10 cellular contexts compared by ENCODE assay signal in the genomic region with DNA sequence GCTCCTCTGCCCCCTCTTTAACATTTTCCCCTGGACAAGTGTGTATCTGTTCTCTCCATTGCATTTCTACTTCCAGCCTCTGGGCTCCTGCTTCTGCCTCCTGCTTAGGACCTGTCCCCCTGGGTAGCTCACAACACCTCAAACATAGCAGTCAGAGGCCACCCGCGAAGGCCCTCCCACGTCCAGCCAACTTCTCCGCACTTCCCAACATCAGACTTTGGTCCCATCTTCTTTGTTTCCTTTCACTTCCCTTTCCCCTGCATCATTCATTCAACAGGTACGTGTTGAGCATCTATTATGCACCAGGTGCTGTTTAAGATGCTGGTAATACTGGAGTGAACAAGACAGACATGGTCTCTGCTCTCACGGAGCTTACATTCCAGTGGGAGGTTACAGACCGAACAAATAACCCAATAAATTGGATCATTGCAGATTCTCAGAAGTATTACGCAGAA. TPM values are rescaled to one million over a fixed set of nuclear protein-coding genes. Genes with fewer than 3 reads are reported as not detected.
A peak's percentile ranks its signal among the peaks of the same experiment; 100 is the strongest.
DNase-seq lines count a peak whose midpoint lies in the region; ATAC-seq lines count a peak whose summit lies in the region.
"Had no signal": no experiment of that assay in that cellular context is flagged by ENCODE, and none has a peak within 500 bp of the region (broad histone marks: within the 10 kb centered on the region; RNA-seq: fewer than 3 reads in every experiment).

No MANE protein-coding gene starts in this region.

- H3K27ac Mint-ChIP-seq in activated CD4-positive, alpha-beta T cell treated with anti-CD3 and anti-CD28 coated beads, Interleukin-2, amount 10 ng/mL, durations not matched to agents 7 days and 5 days = peak overlapping the region; percentile 96
- H3K27ac Mint-ChIP-seq in activated CD8-positive, alpha-beta T cell treated with anti-CD3 and anti-CD28 coated beads, Interleukin-2, amount 10 ng/mL, durations not matched to agents 7 days and 5 days = peak overlapping the region; percentile 97
- H3K27ac Mint-ChIP-seq in stimulated activated naive CD8-positive, alpha-beta T cell treated with anti-CD3 and anti-CD28 coated beads, Interleukin-15, amount 100 ng/mL, for 72 hours = peak overlapping the region; percentile 74 to 88

- peak overlapping the region; percentile 91 for H3K4me3 ChIP-seq in iPS-20b (ENCODE audit: low read length)

- no peaks in the 10 kb centered on the region for H3K27me3 Mint-ChIP-seq in activated CD4-positive, alpha-beta T cell treated with anti-CD3 and anti-CD28 coated beads, Interleukin-2, amount 10 ng/mL, durations not matched to agents 7 days and 5 days
- H3K27me3 Mint-ChIP-seq in activated CD8-positive, alpha-beta T cell treated with anti-CD3 and anti-CD28 coated beads, Interleukin-2, amount 10 ng/mL, durations not matched to agents 7 days and 5 days (ENCODE audit: low read depth) = peaks cover 2% of the 10 kb centered on the region
- no peaks in the 10 kb centered on the region for H3K27me3 Mint-ChIP-seq in stimulated activated naive CD8-positive, alpha-beta T cell treated with anti-CD3 and anti-CD28 coated beads, Interleukin-15, amount 100 ng/mL, for 72 hours

- no peak for ATAC-seq in activated CD8-positive, alpha-beta T cell treated with anti-CD3 and anti-CD28 coated beads, Interleukin-2, amount 10 ng/mL, durations not matched to agents 7 days and 5 days
- no peak for ATAC-seq in stimulated activated naive CD8-positive, alpha-beta T cell treated with anti-CD3 and anti-CD28 coated beads, Interleukin-15, amount 100 ng/mL, for 72 hours
- no peak for ATAC-seq in HG03460 (IDR thresholded peaks at IDR 0.05; ENCODE audit: unreplicated experiment)

- H3K36me3 Mint-ChIP-seq in activated CD4-positive, alpha-beta T cell treated with anti-CD3 and anti-CD28 coated beads, Interleukin-2, amount 10 ng/mL, durations not matched to agents 7 days and 5 days (ENCODE audit: low read depth) = peaks cover 9% of the 10 kb centered on the region
- H3K36me3 Mint-ChIP-seq in activated CD8-positive, alpha-beta T cell treated with anti-CD3 and anti-CD28 coated beads, Interleukin-2, amount 10 ng/mL, durations not matched to agents 7 days and 5 days (ENCODE audit: low read depth) = peaks cover 24% of the 10 kb centered on the region

- no peak for DNase-seq in activated CD4-positive, alpha-beta T cell treated with anti-CD3 and anti-CD28 coated beads, Interleukin-2, amount 10 ng/mL, durations not matched to agents 7 days and 5 days
- DNase-seq in activated CD4-positive, alpha-beta T cell treated with anti-CD3 and anti-CD28 coated beads, Interleukin-2, amount 50 U/mL, for 1 hour = no peak
- DNase-seq in activated CD8-positive, alpha-beta T cell treated with anti-CD3 and anti-CD28 coated beads, Interleukin-2, amount 10 ng/mL, durations not matched to agents 7 days and 5 days = no peak
- DNase-seq in stimulated activated naive CD8-positive, alpha-beta T cell treated with anti-CD3 and anti-CD28 coated beads, Interleukin-15, amount 100 ng/mL, for 72 hours = no peak
- DNase-seq in NCI-H82 treated with DMSO at 0.1 percent for 48 hours (lab: John Stamatoyannopoulos, UW; ENCODE audit: unreplicated experiment) (no peak), superior temporal gyrus (ENCODE audit: extremely low spot score) (no peak)
- DNase-seq: tibial artery had no signal

- peaks cover 74% of the 10 kb centered on the region for H3K4me1 Mint-ChIP-seq in activated CD4-positive, alpha-beta T cell treated with anti-CD3 and anti-CD28 coated beads, Interleukin-2, amount 10 ng/mL, durations not matched to agents 7 days and 5 days
- peaks cover 82% of the 10 kb centered on the region for H3K4me1 Mint-ChIP-seq in activated CD8-positive, alpha-beta T cell treated with anti-CD3 and anti-CD28 coated beads, Interleukin-2, amount 10 ng/mL, durations not matched to agents 7 days and 5 days (ENCODE audit: low read depth)
- H3K4me1 Mint-ChIP-seq in stimulated activated naive CD8-positive, alpha-beta T cell treated with anti-CD3 and anti-CD28 coated beads, Interleukin-15, amount 100 ng/mL, for 72 hours = peaks cover 88% of the 10 kb centered on the region

- H3K36me3 ChIP-seq in iPS-20b (ENCODE audit: insufficient read depth, low read depth, low read length) = no peaks in the 10 kb centered on the region

- H3K27ac ChIP-seq in iPS-20b (ENCODE audit: low read length) = peak overlapping the region; percentile 16

- H3K27me3 ChIP-seq in iPS-20b (ENCODE audit: insufficient read depth, low read length) = no peaks in the 10 kb centered on the region
- H3K27me3 ChIP-seq: tibial artery had no signal

- H3K4me1 ChIP-seq in iPS-20b (ENCODE audit: insufficient read depth, low read length) = peaks cover 17% of the 10 kb centered on the region

- POLR2A ChIA-PET in activated CD4-positive, alpha-beta T cell treated with anti-CD3 and anti-CD28 coated beads, Interleukin-2, amount 10 ng/mL, durations not matched to agents 7 days and 5 days (lab: Charles Lee) = interaction anchor here (4.2 to 4.5 kb wide), 2 partner anchors 11 to 15 kb away, joined by 35 to 36 read pairs; no protein-coding TSS in a partner anchor
- POLR2A ChIA-PET in activated CD8-positive, alpha-beta T cell treated with anti-CD3 and anti-CD28 coated beads, Interleukin-2, amount 10 ng/mL, durations not matched to agents 7 days and 5 days (lab: Charles Lee) = interaction anchor here (0.8 to 20.8 kb wide), 5 partner anchors 9 to 78 kb away, joined by 3 to 1099 read pairs (median 6); a partner anchor contains a TSS

- peak overlapping the region; percentile 97 for H3K4me3 Mint-ChIP-seq in activated CD4-positive, alpha-beta T cell treated with anti-CD3 and anti-CD28 coated beads, Interleukin-2, amount 10 ng/mL, durations not matched to agents 7 days and 5 days
- peak overlapping the region; percentile 88 for H3K4me3 Mint-ChIP-seq in activated CD8-positive, alpha-beta T cell treated with anti-CD3 and anti-CD28 coated beads, Interleukin-2, amount 10 ng/mL, durations not matched to agents 7 days and 5 days
- H3K4me3 Mint-ChIP-seq in stimulated activated naive CD8-positive, alpha-beta T cell treated with anti-CD3 and anti-CD28 coated beads, Interleukin-15, amount 100 ng/mL, for 72 hours = peak overlapping the region; percentile 82 to 85

- no peaks in the 10 kb centered on the region for H3K9me3 Mint-ChIP-seq in activated CD4-positive, alpha-beta T cell treated with anti-CD3 and anti-CD28 coated beads, Interleukin-2, amount 10 ng/mL, durations not matched to agents 7 days and 5 days
- H3K9me3 Mint-ChIP-seq in activated CD8-positive, alpha-beta T cell treated with anti-CD3 and anti-CD28 coated beads, Interleukin-2, amount 10 ng/mL, durations not matched to agents 7 days and 5 days (ENCODE audit: insufficient read depth) = no peaks in the 10 kb centered on the region
- no peaks in the 10 kb centered on the region for H3K9me3 Mint-ChIP-seq in stimulated activated naive CD8-positive, alpha-beta T cell treated with anti-CD3 and anti-CD28 coated beads, Interleukin-15, amount 100 ng/mL, for 72 hours

- CTCF ChIA-PET in activated CD4-positive, alpha-beta T cell treated with anti-CD3 and anti-CD28 coated beads, Interleukin-2, amount 10 ng/mL, durations not matched to agents 7 days and 5 days (lab: Charles Lee) = interaction anchor here (0.6 to 17.8 kb wide), 8 partner anchors 9 to 885 kb away, joined by 3 to 388 read pairs (median 4); a partner anchor contains a TSS
- CTCF ChIA-PET in activated CD8-positive, alpha-beta T cell treated with anti-CD3 and anti-CD28 coated beads, Interleukin-2, amount 10 ng/mL, durations not matched to agents 7 days and 5 days (lab: Charles Lee) = interaction anchor here (1.4 to 18.6 kb wide), 7 partner anchors 10 to 163 kb away, joined by 4 to 742 read pairs (median 38); a partner anchor contains a TSS

- H3K9ac ChIP-seq in iPS-20b (ENCODE audit: low read depth, low read length) = peak overlapping the region; percentile 71; the same call in 1 of the 2 replicates

- H3K9me3 ChIP-seq in iPS-20b (ENCODE audit: insufficient read depth, low read depth, low read length) = no peaks in the 10 kb centered on the region
- H3K9me3 ChIP-seq: tibial artery had no signal

RNA-seq across cellular contexts. Expression of a gene that starts 3.1 kb away (rescaled TPM):
- total RNA-seq in activated CD4-positive, alpha-beta T cell treated with anti-CD3 and anti-CD28 coated beads, Interleukin-2, amount 10 ng/mL, durations not matched to agents 7 days and 5 days = 100 to 1,000 TPM; 156 to 181 TPM
- total RNA-seq in activated CD8-positive, alpha-beta T cell treated with anti-CD3 and anti-CD28 coated beads, Interleukin-2, amount 10 ng/mL, durations not matched to agents 7 days and 5 days = 100 to 1,000 TPM; 184 to 185 TPM

RNA-seq across cellular contexts. Expression of a gene that starts 3.3 kb away (rescaled TPM):
- total RNA-seq in activated CD4-positive, alpha-beta T cell treated with anti-CD3 and anti-CD28 coated beads, Interleukin-2, amount 10 ng/mL, durations not matched to agents 7 days and 5 days = not detected
- not detected for total RNA-seq in activated CD8-positive, alpha-beta T cell treated with anti-CD3 and anti-CD28 coated beads, Interleukin-2, amount 10 ng/mL, durations not matched to agents 7 days and 5 days
- total RNA-seq: renal cortical epithelial cell had no signal

RNA-seq across cellular contexts. Expression of a gene that starts 4.2 kb away (rescaled TPM):
- total RNA-seq in activated CD4-positive, alpha-beta T cell treated with anti-CD3 and anti-CD28 coated beads, Interleukin-2, amount 10 ng/mL, durations not matched to agents 7 days and 5 days = 100 to 1,000 TPM; 346 to 354 TPM
- total RNA-seq in activated CD8-positive, alpha-beta T cell treated with anti-CD3 and anti-CD28 coated beads, Interleukin-2, amount 10 ng/mL, durations not matched to agents 7 days and 5 days = 100 to 1,000 TPM; 354 to 397 TPM

RNA-seq across cellular contexts. Expression of a gene that starts 19.2 kb away (rescaled TPM):
- total RNA-seq in activated CD4-positive, alpha-beta T cell treated with anti-CD3 and anti-CD28 coated beads, Interleukin-2, amount 10 ng/mL, durations not matched to agents 7 days and 5 days = 10 to 100 TPM; 27.3 to 27.6 TPM
- total RNA-seq in activated CD8-positive, alpha-beta T cell treated with anti-CD3 and anti-CD28 coated beads, Interleukin-2, amount 10 ng/mL, durations not matched to agents 7 days and 5 days = 10 to 100 TPM; 21.6 to 24.5 TPM

RNA-seq across cellular contexts. Expression of a gene that starts 23.5 kb away (rescaled TPM):
- total RNA-seq in activated CD4-positive, alpha-beta T cell treated with anti-CD3 and anti-CD28 coated beads, Interleukin-2, amount 10 ng/mL, durations not matched to agents 7 days and 5 days = 100 to 1,000 TPM; 214 to 230 TPM
- total RNA-seq in activated CD8-positive, alpha-beta T cell treated with anti-CD3 and anti-CD28 coated beads, Interleukin-2, amount 10 ng/mL, durations not matched to agents 7 days and 5 days = 100 to 1,000 TPM; 226 to 236 TPM
